15 cellular contexts compared by ENCODE assay signal in the genomic region with DNA sequence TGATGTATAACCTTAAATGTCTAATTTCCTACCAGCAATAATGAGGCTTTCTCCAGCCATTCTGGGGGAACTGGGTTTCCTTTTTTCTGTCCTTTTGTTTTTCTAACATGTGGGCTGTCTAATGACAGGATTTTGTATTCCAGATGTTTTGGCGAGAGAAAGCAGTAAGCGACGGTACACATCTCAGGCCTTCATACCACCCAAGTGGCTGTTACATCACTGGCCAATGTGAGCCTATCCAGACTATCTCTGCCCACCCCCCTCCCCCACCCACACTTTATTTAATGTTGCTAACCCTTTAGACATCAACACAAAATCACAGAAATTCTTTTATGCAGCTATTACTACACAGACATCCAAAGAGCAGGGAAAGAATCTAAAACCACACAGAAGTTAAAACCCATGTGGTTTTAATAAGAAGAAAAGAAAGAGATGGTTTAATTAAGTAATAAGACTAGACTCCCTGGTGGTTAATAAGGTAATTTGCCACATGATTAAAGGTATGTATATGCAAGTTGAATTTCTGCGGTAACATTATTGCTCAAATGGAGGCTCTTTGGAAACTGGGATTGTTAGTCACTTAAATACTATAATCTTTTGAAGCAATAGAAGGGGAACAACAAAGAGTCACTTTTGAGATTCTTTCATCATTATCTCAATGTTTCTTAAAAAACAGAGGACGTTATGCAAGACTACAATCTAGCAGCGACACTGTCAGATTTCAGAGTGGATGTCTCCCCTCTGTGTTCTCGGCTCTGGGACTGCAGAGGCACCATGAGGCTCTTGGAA.
DNase-seq lines count a peak whose midpoint lies in the region; ATAC-seq and TF ChIP-seq lines count a peak whose summit lies in the region.
"Had no signal": no experiment of that assay in that cellular context is flagged by ENCODE, and none has a peak within 500 bp of the region (broad histone marks: within the 10 kb centered on the region; RNA-seq: fewer than 3 reads in every experiment).

No MANE protein-coding gene starts in this region.

- peak overlapping the region; percentile 30 for H3K4me2 ChIP-seq in GM23248 (ENCODE audit: unreplicated experiment)

- 0 out of 2 replicates have a peak, but pooled peaks cover 8% of the 10 kb centered on the region for H3K27me3 ChIP-seq in GM23248 (replicated peaks; ENCODE audit: insufficient read depth)
- H3K27me3 ChIP-seq in heart left ventricle, result no peaks in the 10 kb centered on the region

- peak overlapping the region; percentile 35 for H3K27ac Mint-ChIP-seq in type B pancreatic cell
- H3K27ac Mint-ChIP-seq in activated naive CD4-positive, alpha-beta T cell treated with anti-CD3 and anti-CD28 coated beads, Interleukin-2, amount 50 U/mL, for 72 hours, result no peak overlapping the region
- H3K27ac Mint-ChIP-seq: natural killer cell had no signal

- peaks cover 29% of the 10 kb centered on the region for H3K4me1 Mint-ChIP-seq in type B pancreatic cell (ENCODE audit: unreplicated experiment)
- H3K4me1 Mint-ChIP-seq: natural killer cell had no signal

- TF ChIP-seq POLR2A in heart left ventricle (IDR thresholded peaks at IDR 0.05), result no peak

- H3K9me2 ChIP-seq in GM23248 (ENCODE audit: insufficient read depth), result no peaks in the 10 kb centered on the region

- H3K9me3 ChIP-seq in GM23248 (ENCODE audit: low read depth) (no peaks in the 10 kb centered on the region), heart left ventricle (peaks cover 0 to 2% (median 0%) of the 10 kb centered on the region in 12 donors)

- peaks cover 34% of the 10 kb centered on the region for H3K4me1 ChIP-seq in GM23248 (ENCODE audit: insufficient read depth)
- H3K4me1 ChIP-seq in heart left ventricle, result peaks cover 0 to 11% (median 0%) of the 10 kb centered on the region in 12 donors

- H3K4me3 ChIP-seq in GM23248 (no peak overlapping the region), heart left ventricle (no peak overlapping the region)

- H3F3A ChIP-seq in GM23248 (ENCODE audit: insufficient read depth), result peaks cover 28% of the 10 kb centered on the region

- TF ChIP-seq CTCF in heart left ventricle (IDR thresholded peaks at IDR 0.05) (no peak), type B pancreatic cell (conservative IDR thresholded peaks at IDR 0.05) (no peak)

- no peak overlapping the region for H3K9ac ChIP-seq in GM23248

- no peak overlapping the region for H2AFZ ChIP-seq in GM23248

- intact Hi-C loops in heart left ventricle (cut with DNase I), result no loop called here

- peak overlapping the region; percentile 32 for H3K27ac ChIP-seq in GM23248
- peak overlapping the region in 7 of 12 donors; percentile 18 to 52 (median 47) for H3K27ac ChIP-seq in heart left ventricle

- H3K36me3 ChIP-seq in GM23248 (ENCODE audit: low read depth) (no peaks in the 10 kb centered on the region), heart left ventricle (no peaks in the 10 kb centered on the region)

- no peaks in the 10 kb centered on the region for H4K20me1 ChIP-seq in GM23248 (ENCODE audit: insufficient read depth)

- DNase-seq in GM23248 (peak; percentile 87), SKM-1 treated with dmso at 0.1 percent for 144 hours (lab: John Stamatoyannopoulos, UW; ENCODE audit: unreplicated experiment) (peak; percentile 80), heart left ventricle (no peak), type B pancreatic cell (ENCODE audit: extremely low spot score, unreplicated experiment) (no peak)
- DNase-seq in stimulated activated CD4-positive, alpha-beta T cell treated with anti-CD3 and anti-CD28 coated beads, Interleukin-2, amount 100 ng/mL, for 48 hours, result no peak
- DNase-seq in activated naive CD4-positive, alpha-beta T cell treated with anti-CD3 and anti-CD28 coated beads, Interleukin-2, amount 50 U/mL, for 72 hours (ENCODE audit: low spot score in 2 of 2), result no peak
- DNase-seq: activated CD4-positive, alpha-beta T cell treated with anti-CD3 and anti-CD28 coated beads, Interleukin-2, amount 50 U/mL, for 48 hours; effector CD8-positive, alpha-beta T cell; left cardiac atrium; natural killer cell; NCI-H1092 treated with DMSO at 0.1 percent for 48 hours; NCI-H345; stimulated activated naive CD8-positive, alpha-beta T cell treated with anti-CD3 and anti-CD28 coated beads, Interleukin-15, Interleukin-2, amounts not matched to agents 100 U/mL and 50 U/mL, for 24 hours had no signal

- H3K79me2 ChIP-seq in GM23248 (ENCODE audit: insufficient read depth), result no peaks in the 10 kb centered on the region

- peak; percentile 47 to 89 (median 60) for ATAC-seq in heart left ventricle
- ATAC-seq in HG02884 (IDR thresholded peaks at IDR 0.05; ENCODE audit: unreplicated experiment), result no peak
- no peak for ATAC-seq in activated naive CD4-positive, alpha-beta T cell treated with anti-CD3 and anti-CD28 coated beads, Interleukin-2, amount 50 U/mL, for 72 hours
- ATAC-seq: natural killer cell; Panc1; stimulated activated naive CD8-positive, alpha-beta T cell treated with anti-CD3 and anti-CD28 coated beads, Interleukin-15, Interleukin-2, amounts not matched to agents 100 U/mL and 50 U/mL, for 24 hours had no signal

- no peaks in the 10 kb centered on the region for H3K27me3 Mint-ChIP-seq in type B pancreatic cell

- H3K4me3 Mint-ChIP-seq in type B pancreatic cell, result no peak overlapping the region
- H3K4me3 Mint-ChIP-seq: natural killer cell had no signal

- in situ Hi-C loops in GM23248 (cut with MboI), result no loop called here

- WGBS in GM23248 (ENCODE audit: low coverage in 1 of 2, low lambda C conversion rate in 2 of 2, missing lambda C conversion rate in 2 of 2), 2 experiments, result 7% methylated on average over 7 of the region's 7 CpGs
- 68 to 72% (median 71%) methylated on average over 7 of the region's 7 CpGs for WGBS in heart left ventricle, 4 donors

- H3K36me3 Mint-ChIP-seq in type B pancreatic cell, result no peaks in the 10 kb centered on the region
- H3K36me3 Mint-ChIP-seq in activated naive CD4-positive, alpha-beta T cell treated with anti-CD3 and anti-CD28 coated beads, Interleukin-2, amount 50 U/mL, for 72 hours, result no peaks in the 10 kb centered on the region
- H3K36me3 Mint-ChIP-seq: natural killer cell had no signal

- no peaks in the 10 kb centered on the region for H3K9me3 Mint-ChIP-seq in type B pancreatic cell
- H3K9me3 Mint-ChIP-seq in activated naive CD4-positive, alpha-beta T cell treated with anti-CD3 and anti-CD28 coated beads, Interleukin-2, amount 50 U/mL, for 72 hours, result no peaks in the 10 kb centered on the region
- H3K9me3 Mint-ChIP-seq: natural killer cell had no signal

Comparison
In these comparisons a context has a peak if more than half of its experiments do, and no peak if none do; other contexts are left out.
1. DNase-seq: peak in GM23248 (single experiment) and SKM-1 treated with dmso at 0.1 percent for 144 hours (single experiment); none in heart left ventricle (0 of 5), type B pancreatic cell (single experiment), stimulated activated CD4-positive, alpha-beta T cell treated with anti-CD3 and anti-CD28 coated beads, Interleukin-2, amount 100 ng/mL, for 48 hours (0 of 2) and activated naive CD4-positive, alpha-beta T cell treated with anti-CD3 and anti-CD28 coated beads, Interleukin-2, amount 50 U/mL, for 72 hours (0 of 2).
2. ATAC-seq: peak in heart left ventricle (4 of 4); none in HG02884 (single experiment) and activated naive CD4-positive, alpha-beta T cell treated with anti-CD3 and anti-CD28 coated beads, Interleukin-2, amount 50 U/mL, for 72 hours (0 of 2).